ENCODE assay signal across 12 cellular contexts in genomic region chr10:78579995-78580394, GRCh38.
DNase-seq lines count a peak whose midpoint lies in the region; ATAC-seq and TF ChIP-seq lines count a peak whose summit lies in the region.
"Had no signal": no experiment of that assay in that cellular context is flagged by ENCODE, and none has a peak within 500 bp of the region (broad histone marks: within the 10 kb centered on the region; RNA-seq: fewer than 3 reads in every experiment).

No MANE protein-coding gene starts in this region.

- intact Hi-C loops in cardiac septum (cut with DNase I) = loop anchor here (10.0 kb wide), 1 partner anchor 365 kb away; no protein-coding TSS in a partner anchor

- H3K4me2 ChIP-seq in SK-N-SH (no peak overlapping the region), GM23248 (ENCODE audit: unreplicated experiment) (no peak overlapping the region)

- no peak overlapping the region for H2AFZ ChIP-seq in SK-N-SH (ENCODE audit: low read depth)
- H2AFZ ChIP-seq in GM23248 = no peak overlapping the region

- CTCF ChIA-PET in SK-N-SH (lab: Yijun Ruan, JAX) = interaction anchor here (0.8 to 1.2 kb wide), 3 partner anchors 10 to 533 kb away, joined by 3 read pairs; no protein-coding TSS in a partner anchor

- H3K9me3 ChIP-seq in SK-N-SH = no peaks in the 10 kb centered on the region
- no peaks in the 10 kb centered on the region for H3K9me3 ChIP-seq in GM23248 (ENCODE audit: low read depth)

- no peak for ATAC-seq in GM21390 (IDR thresholded peaks at IDR 0.05; ENCODE audit: unreplicated experiment)
- no peak for ATAC-seq in GM21786 (IDR thresholded peaks at IDR 0.05; ENCODE audit: unreplicated experiment)
- ATAC-seq in HG03460 (IDR thresholded peaks at IDR 0.05; ENCODE audit: unreplicated experiment) = no peak
- ATAC-seq: activated CD8-positive, alpha-beta memory T cell treated with anti-CD3 and anti-CD28 coated beads, Interleukin-2, amount 10 ng/mL, durations not matched to agents 7 days and 5 days; effector memory CD8-positive, alpha-beta T cell had no signal

- TF ChIP-seq CTCF in SK-N-SH (IDR thresholded peaks at IDR 0.05) = no peak

- H3K9ac ChIP-seq in SK-N-SH (no peak overlapping the region), GM23248 (no peak overlapping the region)

- H3K79me2 ChIP-seq in SK-N-SH (ENCODE audit: insufficient read depth) (no peaks in the 10 kb centered on the region), GM23248 (ENCODE audit: insufficient read depth) (no peaks in the 10 kb centered on the region)

- no peaks in the 10 kb centered on the region for H4K20me1 ChIP-seq in SK-N-SH (ENCODE audit: insufficient read depth)
- H4K20me1 ChIP-seq in GM23248 (ENCODE audit: insufficient read depth) = no peaks in the 10 kb centered on the region

- peak overlapping the region in 1 of 2 experiments; percentile 83; a peak in 2 of 4 replicates for H3K27ac ChIP-seq in SK-N-SH (ENCODE audit: low read depth in 2 of 2, low read length in 1 of 2)
- no peak overlapping the region for H3K27ac ChIP-seq in GM23248

- in situ Hi-C loops in GM23248 (cut with MboI) = no loop called here

- peaks cover 0 to 45% of the 10 kb centered on the region in 2 experiments; a peak in 2 of 4 replicates for H3K4me1 ChIP-seq in SK-N-SH (ENCODE audit: control insufficient read depth in 1 of 2, insufficient read depth in 2 of 2, low read depth in 1 of 2, low read length in 1 of 2)
- no peaks in the 10 kb centered on the region for H3K4me1 ChIP-seq in GM23248 (ENCODE audit: insufficient read depth)

- POLR2A ChIA-PET in SK-N-SH (lab: Yijun Ruan, JAX) = interaction anchor here (0.7 kb wide), 1 partner anchor 305 kb away, joined by 4 read pairs; no protein-coding TSS in a partner anchor

- H3F3A ChIP-seq in SK-N-SH (replicated peaks; ENCODE audit: insufficient read depth) (no peaks in the 10 kb centered on the region), GM23248 (ENCODE audit: insufficient read depth) (no peaks in the 10 kb centered on the region)

- TF ChIP-seq EP300 in SK-N-SH (IDR thresholded peaks at IDR 0.05; ENCODE audit: borderline replicate concordance in 1 of 2, low read depth in 1 of 2, low read length in 1 of 2) = no peak; a peak in 1 of 4 replicates

- no peak for TF ChIP-seq RAD21 in SK-N-SH (IDR thresholded peaks at IDR 0.05; ENCODE audit: low read length)

- WGBS in SK-N-SH (ENCODE audit: low lambda C conversion rate) = 75% methylated on average over 4 of the region's 4 CpGs
- WGBS in GM23248 (ENCODE audit: low coverage in 1 of 2, low lambda C conversion rate in 2 of 2, missing lambda C conversion rate in 2 of 2), 2 experiments = 92 to 94% methylated on average over 4 of the region's 4 CpGs

- H3K27me3 ChIP-seq in SK-N-SH (ENCODE audit: insufficient read depth) (no peaks in the 10 kb centered on the region), GM23248 (replicated peaks; ENCODE audit: insufficient read depth) (peaks cover 11% of the 10 kb centered on the region)

- H3K4me3 ChIP-seq in SK-N-SH (ENCODE audit: low read depth in 2 of 2, low read length in 1 of 2) (no peak overlapping the region), GM23248 (no peak overlapping the region)

- H3K9me2 ChIP-seq in SK-N-SH (no peaks in the 10 kb centered on the region), GM23248 (ENCODE audit: insufficient read depth) (no peaks in the 10 kb centered on the region)

- no peaks in the 10 kb centered on the region for H3K36me3 ChIP-seq in SK-N-SH (replicated peaks in 1 of 2; ENCODE audit: control insufficient read depth in 1 of 2, insufficient read depth in 2 of 2, low read length in 1 of 2)
- no peaks in the 10 kb centered on the region for H3K36me3 ChIP-seq in GM23248 (ENCODE audit: low read depth)

- peak; percentile 0 for DNase-seq in NCI-H1417 treated with DMSO at 0.1 percent for 48 hours (lab: John Stamatoyannopoulos, UW)
- peak; percentile 52 for DNase-seq in SK-N-SH
- peak; percentile 86 for DNase-seq in cardiac septum (ENCODE audit: low spot score)
- DNase-seq in retina = peak; percentile 87
- no peak for DNase-seq in GM23248
- DNase-seq: activated CD8-positive, alpha-beta memory T cell treated with anti-CD3 and anti-CD28 coated beads, Interleukin-2, amount 10 ng/mL, durations not matched to agents 7 days and 5 days; effector memory CD8-positive, alpha-beta T cell; mesendoderm; stimulated activated CD4-positive, alpha-beta T cell treated with anti-CD3 and anti-CD28 coated beads, Interleukin-4, amount 100 ng/mL, for 1 hour had no signal

TF ChIP-seq in SK-N-SH, 30 proteins besides CTCF, POLR2A, EP300 and RAD21:
- no peak for TF ChIP-seq TAF1 (IDR thresholded peaks at IDR 0.05; ENCODE audit: borderline replicate concordance, low read depth, low read length)
- TF ChIP-seq FOXM1 (IDR thresholded peaks at IDR 0.05; ENCODE audit: low read depth) = no peak
- TF ChIP-seq GABPA (IDR thresholded peaks at IDR 0.05; ENCODE audit: low read depth) = no peak
- no peak for TF ChIP-seq RCOR1 (IDR thresholded peaks at IDR 0.05; ENCODE audit: low read length)
TF ChIP-seq in SK-N-SH: peak in this region for 0.
